Comparison of ENCODE assay signal across 16 cellular contexts in the genomic region with DNA sequence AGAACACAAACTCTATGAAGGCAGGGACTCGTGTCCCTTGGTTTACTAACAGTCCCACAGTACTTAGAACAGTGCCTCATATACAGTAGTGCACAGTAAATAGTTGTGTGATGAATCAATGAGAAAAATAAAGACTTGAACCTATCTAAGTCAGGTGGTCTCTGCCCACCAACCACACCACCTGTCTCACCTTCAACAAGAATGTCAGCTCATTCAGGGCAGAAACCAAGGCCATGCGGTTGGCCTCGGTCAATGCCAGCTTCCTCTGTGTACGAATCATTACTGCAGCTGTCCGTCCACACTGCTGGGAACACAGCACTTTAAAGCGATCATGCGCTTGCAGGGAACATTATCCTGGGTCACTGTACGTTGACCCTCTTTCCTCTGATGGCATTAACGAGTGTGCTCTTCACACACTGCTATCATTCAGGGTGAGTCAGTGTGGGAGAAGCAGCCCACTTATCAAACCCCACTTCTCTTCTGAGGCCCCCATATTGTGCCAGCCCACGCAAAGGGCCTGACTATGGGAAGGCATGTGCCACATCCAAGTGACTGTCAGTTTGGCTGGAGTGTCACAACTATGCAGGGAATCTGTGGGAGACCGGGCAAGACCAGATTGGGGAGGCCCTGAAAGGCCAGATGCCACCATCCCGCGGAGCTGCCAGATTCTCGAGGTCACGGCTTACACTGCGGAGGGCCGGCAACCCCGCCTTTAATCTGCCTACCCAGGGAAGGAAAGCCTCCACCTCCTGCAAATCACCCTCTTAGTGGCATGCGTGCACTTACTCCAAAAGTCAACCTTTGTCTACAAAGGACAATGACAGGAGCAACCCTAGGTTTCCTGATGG. TPM values are rescaled to one million over a fixed set of nuclear protein-coding genes. Genes with fewer than 3 reads are reported as not detected.
DNase-seq lines count a peak whose midpoint lies in the region; ATAC-seq and TF ChIP-seq lines count a peak whose summit lies in the region.
"Had no signal": no experiment of that assay in that cellular context is flagged by ENCODE, and none has a peak within 500 bp of the region (broad histone marks: within the 10 kb centered on the region; RNA-seq: fewer than 3 reads in every experiment).

No MANE protein-coding gene starts in this region.

- no peak overlapping the region for H2AK5ac ChIP-seq in H9 (ENCODE audit: insufficient read length, low read length)

- H3K4me3 Mint-ChIP-seq in H9, result no peak overlapping the region
- H3K4me3 Mint-ChIP-seq: activated naive CD8-positive, alpha-beta T cell treated with anti-CD3 and anti-CD28 coated beads, Interleukin-2, amount 10 ng/mL, durations not matched to agents 7 days and 5 days; CD4-positive, alpha-beta T cell; natural killer cell treated with Interleukin-12 subunit alpha and Interleukin-12 subunit beta and Interleukin-15 and Interleukin-18, amount 100 ng/mL, for 72 hours had no signal

- no peak overlapping the region for H3K23ac ChIP-seq in H9 (ENCODE audit: insufficient read length, low read depth, low read length)

- no peak overlapping the region; the same call in 1 of the 2 replicates for H3K4ac ChIP-seq in H9 (ENCODE audit: low read depth, low read length)

- H3K4me1 Mint-ChIP-seq in H9, result peaks cover 56 to 67% of the 10 kb centered on the region in 2 experiments
- H3K4me1 Mint-ChIP-seq: activated naive CD8-positive, alpha-beta T cell treated with anti-CD3 and anti-CD28 coated beads, Interleukin-2, amount 10 ng/mL, durations not matched to agents 7 days and 5 days had no signal

- no peak overlapping the region for H3K18ac ChIP-seq in H9 (ENCODE audit: insufficient read length, low read depth, low read length)

- H3K4me2 ChIP-seq in H9 (ENCODE audit: insufficient read depth, insufficient read length, low read length), result no peak overlapping the region

- H4K5ac ChIP-seq in H9 (ENCODE audit: insufficient read length, low read depth, low read length), result no peak overlapping the region

- no CpG with 5 or more reads among the region's 19 CpGs for WGBS in H9 (ENCODE audit: extremely low coverage, insufficient read length, low lambda C conversion rate)
- 22 to 46% (median 28%) methylated on average over 19 of the region's 19 CpGs for WGBS in psoas muscle, 3 donors
- WGBS in prostate gland, result 96% methylated on average over 17 of the region's 19 CpGs

- H3K9me3 Mint-ChIP-seq in H9, result no peaks in the 10 kb centered on the region
- H3K9me3 Mint-ChIP-seq: CD4-positive, alpha-beta T cell; IgD-negative memory B cell; natural killer cell treated with Interleukin-12 subunit alpha and Interleukin-12 subunit beta and Interleukin-15 and Interleukin-18, amount 100 ng/mL, for 72 hours had no signal

- H3K56ac ChIP-seq in H9 (ENCODE audit: insufficient read length, low read depth, low read length), result no peak overlapping the region

- no peak overlapping the region for H2BK15ac ChIP-seq in H9 (ENCODE audit: low read depth, low read length)

- H3K27me3 ChIP-seq in H9 (ENCODE audit: insufficient read depth, low read length) (no peaks in the 10 kb centered on the region), SJCRH30 (no peaks in the 10 kb centered on the region), psoas muscle (ENCODE audit: insufficient read depth in 3 of 3, low read length in 2 of 3) (no peaks in the 10 kb centered on the region), prostate gland (replicated peaks; ENCODE audit: insufficient read depth) (no peaks in the 10 kb centered on the region)

- H3K27me3 Mint-ChIP-seq in H9 (ENCODE audit: low read depth), result no peaks in the 10 kb centered on the region
- H3K27me3 Mint-ChIP-seq: activated naive CD8-positive, alpha-beta T cell treated with anti-CD3 and anti-CD28 coated beads, Interleukin-2, amount 10 ng/mL, durations not matched to agents 7 days and 5 days; CD4-positive, alpha-beta T cell; IgD-negative memory B cell had no signal

- peaks cover 15% of the 10 kb centered on the region for H3K79me1 ChIP-seq in H9 (ENCODE audit: insufficient read depth, low read depth, low read length, poor library complexity, severe bottlenecking)

- TF ChIP-seq POLR2A in prostate gland (IDR thresholded peaks at IDR 0.05), result no peak

- no peaks in the 10 kb centered on the region for H3K23me2 ChIP-seq in H9 (ENCODE audit: insufficient read length, low read depth, low read length, poor library complexity, severe bottlenecking)

- H3K9ac ChIP-seq in H9 (ENCODE audit: extremely low read depth, insufficient read length, low read length), result no peak overlapping the region

- H4K8ac ChIP-seq in H9 (replicated peaks; ENCODE audit: insufficient read length, low read depth, low read length), result no peak overlapping the region

- H3K9me3 ChIP-seq in H9 (ENCODE audit: control insufficient read depth, low read depth, low read length) (no peaks in the 10 kb centered on the region), SJCRH30 (replicated peaks) (no peaks in the 10 kb centered on the region), psoas muscle (no peaks in the 10 kb centered on the region), prostate gland (no peaks in the 10 kb centered on the region)

- H2BK20ac ChIP-seq in H9 (ENCODE audit: low read depth, low read length, poor library complexity, severe bottlenecking), result no peak overlapping the region

- H3K4me1 ChIP-seq in H9 (ENCODE audit: insufficient read depth, low read length) (peaks cover 20% of the 10 kb centered on the region; the same call in 1 of the 2 replicates), SJCRH30 (peaks cover 18% of the 10 kb centered on the region), psoas muscle (peaks cover 40% of the 10 kb centered on the region), prostate gland (replicated peaks) (peaks cover 3% of the 10 kb centered on the region)

- H2BK5ac ChIP-seq in H9 (ENCODE audit: insufficient read length, low read length), result no peak overlapping the region

- ATAC-seq in left cardiac atrium (peak; percentile 46 to 63), psoas muscle (peak; percentile 88 to 89 (median 88))
- ATAC-seq: activated CD4-positive, CD25-positive, alpha-beta regulatory T cell treated with anti-CD3 and anti-CD28 coated beads, Interleukin-2, amount 50 U/mL, for 24 hours; natural killer cell treated with Interleukin-12 subunit alpha and Interleukin-12 subunit beta and Interleukin-15 and Interleukin-18, amount 100 ng/mL, for 72 hours; stimulated activated naive CD8-positive, alpha-beta T cell treated with anti-CD3 and anti-CD28 coated beads, Interleukin-15, Interleukin-2, amounts not matched to agents 100 U/mL and 50 U/mL, for 24 hours had no signal

- peaks cover 3% of the 10 kb centered on the region for H4K20me1 ChIP-seq in H9 (ENCODE audit: control insufficient read depth, insufficient read depth, insufficient read length)

- H3K36me3 Mint-ChIP-seq in H9 (ENCODE audit: insufficient read depth in 1 of 3, low read depth in 3 of 3), result peaks cover 0 to 3% (median 0%) of the 10 kb centered on the region in 3 experiments; a peak in 2 of 7 replicates
- H3K36me3 Mint-ChIP-seq: activated naive CD8-positive, alpha-beta T cell treated with anti-CD3 and anti-CD28 coated beads, Interleukin-2, amount 10 ng/mL, durations not matched to agents 7 days and 5 days; natural killer cell treated with Interleukin-12 subunit alpha and Interleukin-12 subunit beta and Interleukin-15 and Interleukin-18, amount 100 ng/mL, for 72 hours had no signal

- peak overlapping the region; percentile 56 to 81 (median 76); a peak in 5 of 7 replicates for H3K27ac Mint-ChIP-seq in H9
- H3K27ac Mint-ChIP-seq: activated naive CD8-positive, alpha-beta T cell treated with anti-CD3 and anti-CD28 coated beads, Interleukin-2, amount 10 ng/mL, durations not matched to agents 7 days and 5 days; CD4-positive, alpha-beta T cell; natural killer cell treated with Interleukin-12 subunit alpha and Interleukin-12 subunit beta and Interleukin-15 and Interleukin-18, amount 100 ng/mL, for 72 hours had no signal

- peaks cover 69% of the 10 kb centered on the region; the same call in 1 of the 2 replicates for H3K79me2 ChIP-seq in H9 (ENCODE audit: insufficient read depth, low read length)

- no peak for DNase-seq in H9
- DNase-seq in SJCRH30, result peak; percentile 71 to 75
- peak; percentile 43 for DNase-seq in left cardiac atrium
- peak; percentile 42 to 68 for DNase-seq in psoas muscle
- no peak for DNase-seq in activated CD8-positive, alpha-beta memory T cell treated with anti-CD3 and anti-CD28 coated beads for 24 hours
- no peak for DNase-seq in GM19240 (ENCODE audit: insufficient read length, low spot score)
- DNase-seq in prostate gland (ENCODE audit: low spot score), result no peak
- DNase-seq: activated naive CD8-positive, alpha-beta T cell treated with anti-CD3 and anti-CD28 coated beads, Interleukin-2, amount 10 ng/mL, durations not matched to agents 7 days and 5 days; CD4-positive, alpha-beta T cell; DMS153; mesenchymal stem cell; NCI-H1930; stimulated activated naive CD8-positive, alpha-beta T cell treated with anti-CD3 and anti-CD28 coated beads, Interleukin-15, Interleukin-2, amounts not matched to agents 100 U/mL and 50 U/mL, for 24 hours had no signal

- no peak overlapping the region for H2BK120ac ChIP-seq in H9 (ENCODE audit: low read depth, low read length, poor library complexity, severe bottlenecking)

- H3K14ac ChIP-seq in H9 (ENCODE audit: insufficient read depth, low read length), result no peak overlapping the region

- intact Hi-C loops in left cardiac atrium (cut with DNase I) (no loop called here), psoas muscle (cut with DNase I) (no loop called here), prostate gland (cut with DNase I) (no loop called here)

- no peak overlapping the region for H3K27ac ChIP-seq in H9 (ENCODE audit: insufficient read length, low read depth, low read length)
- peak overlapping the region; percentile 82 for H3K27ac ChIP-seq in SJCRH30
- H3K27ac ChIP-seq in psoas muscle, result peak overlapping the region; percentile 94
- no peak overlapping the region for H3K27ac ChIP-seq in prostate gland

- no peak overlapping the region for H2AFZ ChIP-seq in H9 (ENCODE audit: low read length)

- no peak overlapping the region for H3T11ph ChIP-seq in H9 (ENCODE audit: low read length)

- H2BK12ac ChIP-seq in H9 (ENCODE audit: insufficient read length, low read depth, low read length), result no peak overlapping the region

- H3K36me3 ChIP-seq in SJCRH30 (no peaks in the 10 kb centered on the region), psoas muscle (ENCODE audit: insufficient read depth in 1 of 2, low read depth in 1 of 2) (no peaks in the 10 kb centered on the region), prostate gland (no peaks in the 10 kb centered on the region)

- TF ChIP-seq CTCF in H9 (conservative IDR thresholded peaks at IDR 0.05), result no peak
- no peak for TF ChIP-seq CTCF in psoas muscle (IDR thresholded peaks at IDR 0.05)
- TF ChIP-seq CTCF in prostate gland (IDR thresholded peaks at IDR 0.05), result no peak

- no peak overlapping the region for H4K91ac ChIP-seq in H9 (ENCODE audit: insufficient read length, low read depth, low read length)

- H3K4me3 ChIP-seq in SJCRH30, result no peak overlapping the region
- peak overlapping the region; percentile 45 for H3K4me3 ChIP-seq in psoas muscle
- H3K4me3 ChIP-seq in prostate gland, result no peak overlapping the region

RNA-seq across cellular contexts. Expression of a gene that starts 36.1 kb away (rescaled TPM):
- total RNA-seq in H9 (2021) (41.7 and 43.5 TPM in 2 replicates), left cardiac atrium (100 to 1,000 TPM in 1 of 2 donors, 10 to 100 TPM in 1; 66.5 to 103 TPM), psoas muscle (10 to 100 TPM; 40.8 to 68.9 (median 56.0) TPM), prostate gland (10 to 100 TPM; 18.6 to 37.4 TPM)
- total RNA-seq in SJCRH30 (2014; rRNA removed; shearing (Covaris generic)), result 23.2 and 23.5 TPM in 2 replicates
- 10 to 100 TPM; 14.9 to 91.6 (median 25.9) TPM for polyA plus RNA-seq in psoas muscle

Comparison
In these comparisons a context has a peak if more than half of its experiments do, and no peak if none do; other contexts are left out.
1. DNase-seq: peak in SJCRH30 (2 of 2), left cardiac atrium (single experiment) and psoas muscle (2 of 2); none in H9 (single experiment), activated CD8-positive, alpha-beta memory T cell treated with anti-CD3 and anti-CD28 coated beads for 24 hours (single experiment), GM19240 (single experiment) and prostate gland (single experiment).
2. H3K27ac ChIP-seq: peak in SJCRH30 (single experiment) and psoas muscle (single experiment); none in H9 (single experiment) and prostate gland (0 of 2).